ENCODE assay signal across 1 cellular context in the genomic region with DNA sequence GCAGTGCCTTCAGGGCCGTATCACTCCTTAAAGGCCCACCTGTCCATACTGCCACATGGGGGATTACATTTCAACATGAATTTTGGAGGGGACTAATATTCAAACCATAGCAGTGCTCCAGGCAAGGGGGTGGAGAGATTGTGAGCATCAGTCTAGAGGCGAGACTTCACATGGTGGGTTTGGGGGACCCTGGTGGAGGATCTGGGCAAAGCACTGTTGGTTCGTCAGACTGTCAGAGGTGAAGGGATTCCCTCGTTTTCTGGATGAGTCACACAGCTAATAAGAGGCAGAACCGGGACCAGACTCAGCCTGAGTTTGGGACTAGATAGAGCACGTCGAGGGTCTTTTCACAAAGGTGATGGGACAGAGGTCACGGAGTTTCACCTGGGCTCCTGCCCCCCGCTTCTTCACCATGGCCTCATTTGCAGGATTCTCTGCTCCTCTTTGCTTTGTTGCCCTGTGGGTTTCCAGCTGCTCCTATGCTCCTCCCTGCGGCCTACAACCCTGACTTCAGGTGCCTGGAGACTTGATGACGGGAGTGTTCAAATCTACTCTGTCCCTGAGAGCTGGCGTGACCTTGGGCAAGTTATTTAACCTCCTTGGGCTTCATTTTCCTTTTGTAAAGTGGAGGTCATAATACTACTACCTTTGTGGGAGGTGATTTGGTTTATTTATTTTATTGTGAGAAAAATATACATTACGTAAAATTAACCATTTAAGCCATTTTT.
TF ChIP-seq lines count a peak whose summit lies in the region.

No MANE protein-coding gene starts in this region.

TF ChIP-seq in GM23338, 12 proteins besides CTCF, POLR2A, EP300 and RAD21 (continued from another document):
- TF ChIP-seq, protein P1, sequence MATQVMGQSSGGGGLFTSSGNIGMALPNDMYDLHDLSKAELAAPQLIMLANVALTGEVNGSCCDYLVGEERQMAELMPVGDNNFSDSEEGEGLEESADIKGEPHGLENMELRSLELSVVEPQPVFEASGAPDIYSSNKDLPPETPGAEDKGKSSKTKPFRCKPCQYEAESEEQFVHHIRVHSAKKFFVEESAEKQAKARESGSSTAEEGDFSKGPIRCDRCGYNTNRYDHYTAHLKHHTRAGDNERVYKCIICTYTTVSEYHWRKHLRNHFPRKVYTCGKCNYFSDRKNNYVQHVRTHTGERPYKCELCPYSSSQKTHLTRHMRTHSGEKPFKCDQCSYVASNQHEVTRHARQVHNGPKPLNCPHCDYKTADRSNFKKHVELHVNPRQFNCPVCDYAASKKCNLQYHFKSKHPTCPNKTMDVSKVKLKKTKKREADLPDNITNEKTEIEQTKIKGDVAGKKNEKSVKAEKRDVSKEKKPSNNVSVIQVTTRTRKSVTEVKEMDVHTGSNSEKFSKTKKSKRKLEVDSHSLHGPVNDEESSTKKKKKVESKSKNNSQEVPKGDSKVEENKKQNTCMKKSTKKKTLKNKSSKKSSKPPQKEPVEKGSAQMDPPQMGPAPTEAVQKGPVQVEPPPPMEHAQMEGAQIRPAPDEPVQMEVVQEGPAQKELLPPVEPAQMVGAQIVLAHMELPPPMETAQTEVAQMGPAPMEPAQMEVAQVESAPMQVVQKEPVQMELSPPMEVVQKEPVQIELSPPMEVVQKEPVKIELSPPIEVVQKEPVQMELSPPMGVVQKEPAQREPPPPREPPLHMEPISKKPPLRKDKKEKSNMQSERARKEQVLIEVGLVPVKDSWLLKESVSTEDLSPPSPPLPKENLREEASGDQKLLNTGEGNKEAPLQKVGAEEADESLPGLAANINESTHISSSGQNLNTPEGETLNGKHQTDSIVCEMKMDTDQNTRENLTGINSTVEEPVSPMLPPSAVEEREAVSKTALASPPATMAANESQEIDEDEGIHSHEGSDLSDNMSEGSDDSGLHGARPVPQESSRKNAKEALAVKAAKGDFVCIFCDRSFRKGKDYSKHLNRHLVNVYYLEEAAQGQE (IDR thresholded peaks at IDR 0.05; ENCODE audit: unreplicated experiment): no peak
- TF ChIP-seq EZH2 (IDR thresholded peaks at IDR 0.05; ENCODE audit: low read depth, unreplicated experiment) (no peak), CREB1 (CRISPR knock-in tag; IDR thresholded peaks at IDR 0.05; ENCODE audit: low read depth) (no peak)
- TF ChIP-seq, protein P2, sequence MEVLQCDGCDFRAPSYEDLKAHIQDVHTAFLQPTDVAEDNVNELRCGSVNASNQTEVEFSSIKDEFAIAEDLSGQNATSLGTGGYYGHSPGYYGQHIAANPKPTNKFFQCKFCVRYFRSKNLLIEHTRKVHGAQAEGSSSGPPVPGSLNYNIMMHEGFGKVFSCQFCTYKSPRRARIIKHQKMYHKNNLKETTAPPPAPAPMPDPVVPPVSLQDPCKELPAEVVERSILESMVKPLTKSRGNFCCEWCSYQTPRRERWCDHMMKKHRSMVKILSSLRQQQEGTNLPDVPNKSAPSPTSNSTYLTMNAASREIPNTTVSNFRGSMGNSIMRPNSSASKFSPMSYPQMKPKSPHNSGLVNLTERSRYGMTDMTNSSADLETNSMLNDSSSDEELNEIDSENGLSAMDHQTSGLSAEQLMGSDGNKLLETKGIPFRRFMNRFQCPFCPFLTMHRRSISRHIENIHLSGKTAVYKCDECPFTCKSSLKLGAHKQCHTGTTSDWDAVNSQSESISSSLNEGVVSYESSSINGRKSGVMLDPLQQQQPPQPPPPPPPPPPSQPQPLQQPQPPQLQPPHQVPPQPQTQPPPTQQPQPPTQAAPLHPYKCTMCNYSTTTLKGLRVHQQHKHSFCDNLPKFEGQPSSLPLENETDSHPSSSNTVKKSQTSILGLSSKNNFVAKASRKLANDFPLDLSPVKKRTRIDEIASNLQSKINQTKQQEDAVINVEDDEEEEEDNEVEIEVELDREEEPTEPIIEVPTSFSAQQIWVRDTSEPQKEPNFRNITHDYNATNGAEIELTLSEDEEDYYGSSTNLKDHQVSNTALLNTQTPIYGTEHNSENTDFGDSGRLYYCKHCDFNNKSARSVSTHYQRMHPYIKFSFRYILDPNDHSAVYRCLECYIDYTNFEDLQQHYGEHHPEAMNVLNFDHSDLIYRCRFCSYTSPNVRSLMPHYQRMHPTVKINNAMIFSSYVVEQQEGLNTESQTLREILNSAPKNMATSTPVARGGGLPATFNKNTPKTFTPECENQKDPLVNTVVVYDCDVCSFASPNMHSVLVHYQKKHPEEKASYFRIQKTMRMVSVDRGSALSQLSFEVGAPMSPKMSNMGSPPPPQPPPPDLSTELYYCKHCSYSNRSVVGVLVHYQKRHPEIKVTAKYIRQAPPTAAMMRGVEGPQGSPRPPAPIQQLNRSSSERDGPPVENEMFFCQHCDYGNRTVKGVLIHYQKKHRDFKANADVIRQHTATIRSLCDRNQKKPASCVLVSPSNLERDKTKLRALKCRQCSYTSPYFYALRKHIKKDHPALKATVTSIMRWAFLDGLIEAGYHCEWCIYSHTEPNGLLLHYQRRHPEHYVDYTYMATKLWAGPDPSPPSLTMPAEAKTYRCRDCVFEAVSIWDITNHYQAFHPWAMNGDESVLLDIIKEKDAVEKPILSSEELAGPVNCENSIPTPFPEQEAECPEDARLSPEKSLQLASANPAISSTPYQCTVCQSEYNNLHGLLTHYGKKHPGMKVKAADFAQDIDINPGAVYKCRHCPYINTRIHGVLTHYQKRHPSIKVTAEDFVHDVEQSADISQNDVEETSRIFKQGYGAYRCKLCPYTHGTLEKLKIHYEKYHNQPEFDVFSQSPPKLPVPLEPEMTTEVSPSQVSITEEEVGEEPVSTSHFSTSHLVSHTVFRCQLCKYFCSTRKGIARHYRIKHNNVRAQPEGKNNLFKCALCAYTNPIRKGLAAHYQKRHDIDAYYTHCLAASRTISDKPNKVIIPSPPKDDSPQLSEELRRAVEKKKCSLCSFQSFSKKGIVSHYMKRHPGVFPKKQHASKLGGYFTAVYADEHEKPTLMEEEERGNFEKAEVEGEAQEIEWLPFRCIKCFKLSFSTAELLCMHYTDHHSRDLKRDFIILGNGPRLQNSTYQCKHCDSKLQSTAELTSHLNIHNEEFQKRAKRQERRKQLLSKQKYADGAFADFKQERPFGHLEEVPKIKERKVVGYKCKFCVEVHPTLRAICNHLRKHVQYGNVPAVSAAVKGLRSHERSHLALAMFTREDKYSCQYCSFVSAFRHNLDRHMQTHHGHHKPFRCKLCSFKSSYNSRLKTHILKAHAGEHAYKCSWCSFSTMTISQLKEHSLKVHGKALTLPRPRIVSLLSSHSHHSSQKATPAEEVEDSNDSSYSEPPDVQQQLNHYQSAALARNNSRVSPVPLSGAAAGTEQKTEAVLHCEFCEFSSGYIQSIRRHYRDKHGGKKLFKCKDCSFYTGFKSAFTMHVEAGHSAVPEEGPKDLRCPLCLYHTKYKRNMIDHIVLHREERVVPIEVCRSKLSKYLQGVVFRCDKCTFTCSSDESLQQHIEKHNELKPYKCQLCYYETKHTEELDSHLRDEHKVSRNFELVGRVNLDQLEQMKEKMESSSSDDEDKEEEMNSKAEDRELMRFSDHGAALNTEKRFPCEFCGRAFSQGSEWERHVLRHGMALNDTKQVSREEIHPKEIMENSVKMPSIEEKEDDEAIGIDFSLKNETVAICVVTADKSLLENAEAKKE (CRISPR knock-in tag; IDR thresholded peaks at IDR 0.05): no peak
TF ChIP-seq in GM23338: peak in this region for 0.
